ENCODE assay signal across 8 cellular contexts in genomic region chr3:8622873-8623725, GRCh38. TPM values are rescaled to one million over a fixed set of nuclear protein-coding genes. Genes with fewer than 3 reads are reported as not detected.
A peak's percentile ranks its signal among the peaks of the same experiment; 100 is the strongest.
DNase-seq lines count a peak whose midpoint lies in the region; ATAC-seq and TF ChIP-seq lines count a peak whose summit lies in the region.

No MANE protein-coding gene starts in this region.

- peaks cover 7% of the 10 kb centered on the region; the same call in 1 of the 2 replicates for H3K4me1 ChIP-seq in Caco-2
- peaks cover 27% of the 10 kb centered on the region for H3K4me1 ChIP-seq in osteoblast (ENCODE audit: insufficient read depth, low read length)

- peaks cover 11% of the 10 kb centered on the region for H3K9me3 Mint-ChIP-seq in Caco-2 (ENCODE audit: unreplicated experiment)
- H3K9me3 Mint-ChIP-seq in activated T-helper 2 cell treated with anti-CD3 and anti-CD28 coated beads, Interferon-gamma antibody, Interleukin-2, Interleukin-4, amounts not matched to agents 10 μg/mL and 5 μg/mL and 100 μg/mL, durations not matched to agents 14 hours and 24 hours and 36 hours = no peaks in the 10 kb centered on the region

- H3K4me3 Mint-ChIP-seq in Caco-2 (ENCODE audit: unreplicated experiment) = no peak overlapping the region
- H3K4me3 Mint-ChIP-seq in activated T-helper 2 cell treated with anti-CD3 and anti-CD28 coated beads, Interferon-gamma antibody, Interleukin-2, Interleukin-4, amounts not matched to agents 10 μg/mL and 5 μg/mL and 100 μg/mL, durations not matched to agents 14 hours and 24 hours and 36 hours (ENCODE audit: low read depth) = no peak overlapping the region

- no peak overlapping the region for H3K4me3 ChIP-seq in Caco-2 (ENCODE audit: low read depth, low read length)
- peak overlapping the region; percentile 41 for H3K4me3 ChIP-seq in osteoblast (ENCODE audit: insufficient read depth, low read length)

- no peaks in the 10 kb centered on the region; the same call in 1 of the 2 replicates for H3K36me3 ChIP-seq in Caco-2 (ENCODE audit: control insufficient read depth, insufficient read depth, low read length)
- H3K36me3 ChIP-seq in osteoblast (ENCODE audit: insufficient read depth, low read length) = no peaks in the 10 kb centered on the region

- no peaks in the 10 kb centered on the region for H4K20me1 ChIP-seq in osteoblast (ENCODE audit: insufficient read depth, low read length)

- peak; percentile 98 for ATAC-seq in HG03139 (IDR thresholded peaks at IDR 0.05; ENCODE audit: unreplicated experiment)

- no peaks in the 10 kb centered on the region for H3K36me3 Mint-ChIP-seq in Caco-2 (ENCODE audit: insufficient read depth, unreplicated experiment)
- no peaks in the 10 kb centered on the region for H3K36me3 Mint-ChIP-seq in activated T-helper 2 cell treated with anti-CD3 and anti-CD28 coated beads, Interferon-gamma antibody, Interleukin-2, Interleukin-4, amounts not matched to agents 10 μg/mL and 5 μg/mL and 100 μg/mL, durations not matched to agents 14 hours and 24 hours and 36 hours (ENCODE audit: low read depth)

- H3K27ac ChIP-seq in osteoblast (ENCODE audit: low read depth, low read length) = peak overlapping the region; percentile 37

- H3K27me3 ChIP-seq in Caco-2 (replicated peaks; ENCODE audit: control insufficient read depth, insufficient read depth, low read length) (no peaks in the 10 kb centered on the region), osteoblast (ENCODE audit: insufficient read depth, low read length) (peaks cover 5% of the 10 kb centered on the region)

- DNase-seq in Caco-2 (peak; percentile 70 to 78), GM19238 (ENCODE audit: insufficient read length, low spot score) (peak; percentile 67), NCI-H748 treated with DMSO at 0.1 percent for 48 hours (lab: John Stamatoyannopoulos, UW) (peak; percentile 8), globus pallidus (ENCODE audit: low spot score) (peak; percentile 63), osteoblast (ENCODE audit: insufficient read length, low spot score, missing footprints) (peak; percentile 96)
- peak; percentile 15 for DNase-seq in activated T-helper 2 cell treated with anti-CD3 and anti-CD28 coated beads, Interferon-gamma antibody, Interleukin-2, Interleukin-4, amounts not matched to agents 10 μg/mL and 5 μg/mL and 100 μg/mL, durations not matched to agents 14 hours and 24 hours and 36 hours (ENCODE audit: low spot score)
- no peak for DNase-seq in effector CD8-positive, alpha-beta T cell (lab: John Stamatoyannopoulos, UW)

- no TSS peak for BruUV-seq in Caco-2 (replicated peaks; lab: Mats Ljungman, UMichigan)

- H3K27me3 Mint-ChIP-seq in Caco-2 (ENCODE audit: insufficient read depth, unreplicated experiment) = no peaks in the 10 kb centered on the region
- peaks cover 5% of the 10 kb centered on the region for H3K27me3 Mint-ChIP-seq in activated T-helper 2 cell treated with anti-CD3 and anti-CD28 coated beads, Interferon-gamma antibody, Interleukin-2, Interleukin-4, amounts not matched to agents 10 μg/mL and 5 μg/mL and 100 μg/mL, durations not matched to agents 14 hours and 24 hours and 36 hours (ENCODE audit: low read depth)

- peak overlapping the region; percentile 55 for H3K27ac Mint-ChIP-seq in Caco-2 (ENCODE audit: unreplicated experiment)
- no peak overlapping the region for H3K27ac Mint-ChIP-seq in activated T-helper 2 cell treated with anti-CD3 and anti-CD28 coated beads, Interferon-gamma antibody, Interleukin-2, Interleukin-4, amounts not matched to agents 10 μg/mL and 5 μg/mL and 100 μg/mL, durations not matched to agents 14 hours and 24 hours and 36 hours

- CTCF ChIA-PET in Caco-2 (lab: Charles Lee) = interaction anchor here (0.7 kb wide), 1 partner anchor 334 kb away, joined by 3 read pairs; no protein-coding TSS in a partner anchor

- H3K9me3 ChIP-seq in Caco-2 (no peaks in the 10 kb centered on the region), osteoblast (ENCODE audit: low read depth, low read length) (no peaks in the 10 kb centered on the region)

- peak; percentile 88 for TF ChIP-seq CTCF in Caco-2 (IDR thresholded peaks at IDR 0.05; ENCODE audit: insufficient read depth in 1 of 2, low read depth in 1 of 2, low read length in 1 of 2, severe bottlenecking in 1 of 2, unreplicated experiment in 1 of 2)
- TF ChIP-seq CTCF in osteoblast (IDR thresholded peaks at IDR 0.05; ENCODE audit: extremely low read depth, low read depth, low read length) = peak; percentile 95

- POLR2A ChIA-PET in Caco-2 (lab: Charles Lee) = no interaction called here

- H3K79me2 ChIP-seq in osteoblast (ENCODE audit: insufficient read depth, low read length) = no peaks in the 10 kb centered on the region

- peak overlapping the region; percentile 76 for H3K4me2 ChIP-seq in osteoblast (ENCODE audit: insufficient read depth, low read length)

- intact Hi-C loops in Caco-2 (cut with micrococcal nuclease; ENCODE audit: unreplicated experiment) = loop anchor here (1.0 to 5.0 kb wide), 4 partner anchors 39 to 299 kb away; partner anchors contain the start of gene LMCD1
- intact Hi-C loops in activated T-helper 2 cell treated with anti-CD3 and anti-CD28 coated beads, Interferon-gamma antibody, Interleukin-2, Interleukin-4, amounts not matched to agents 10 μg/mL and 5 μg/mL and 100 μg/mL, durations not matched to agents 14 hours and 24 hours and 36 hours (cut with micrococcal nuclease) = loop anchor here (5.0 kb wide), 1 partner anchor 181 kb away; no protein-coding TSS in a partner anchor

- peak overlapping the region; percentile 60 for H2AFZ ChIP-seq in osteoblast (ENCODE audit: low read length)

- peaks cover 7% of the 10 kb centered on the region for H3K4me1 Mint-ChIP-seq in Caco-2 (ENCODE audit: low read depth, unreplicated experiment)
- H3K4me1 Mint-ChIP-seq in activated T-helper 2 cell treated with anti-CD3 and anti-CD28 coated beads, Interferon-gamma antibody, Interleukin-2, Interleukin-4, amounts not matched to agents 10 μg/mL and 5 μg/mL and 100 μg/mL, durations not matched to agents 14 hours and 24 hours and 36 hours (ENCODE audit: low read depth) = peaks cover 11% of the 10 kb centered on the region

RNA-seq across cellular contexts. Expression of gene SSUH2, which starts 21.5 kb away (rescaled TPM):
- total RNA-seq in Caco-2 (2022) (7.6 and 9.4 TPM in 2 replicates), osteoblast (not detected in 2 replicates)
- 0.18 TPM in 1 of 2 replicates, not detected in the other for total RNA-seq in activated T-helper 2 cell treated with anti-CD3 and anti-CD28 coated beads, Interferon-gamma antibody, Interleukin-2, Interleukin-4, amounts not matched to agents 10 μg/mL and 5 μg/mL and 100 μg/mL, durations not matched to agents 14 hours and 24 hours and 36 hours
